Comparison of ENCODE assay signal across 8 cellular contexts in genomic region chr1:182789138-182790076, GRCh38. TPM values are rescaled to one million over a fixed set of nuclear protein-coding genes. Genes with fewer than 3 reads are reported as not detected.
DNase-seq lines count a peak whose midpoint lies in the region; ATAC-seq and TF ChIP-seq lines count a peak whose summit lies in the region.

Gene NPL (plus strand): TSS chr1:182789773. CDS start chr1:182794372, 4,599 bp downstream.

- H2AFZ ChIP-seq in IMR-90 (replicated peaks; ENCODE audit: low read length, poor library complexity): peak within 1 kb of the TSS; percentile 90

- peak within 1 kb of the TSS; percentile 64 to 81; a peak in 2 of 4 replicates for H4K8ac ChIP-seq in IMR-90 (ENCODE audit: low read depth in 2 of 2, low read length in 2 of 2)

- H3K27ac Mint-ChIP-seq in activated T-helper 1 cell treated with anti-CD3 and anti-CD28 coated beads, Interleukin-12 subunit alpha, Interleukin-12 subunit beta, Interleukin-2, Interleukin-4 antibody, amounts not matched to agents 30 ng/mL and 10 ng/mL and 1 ng/mL, durations not matched to agents 14 hours and 24 hours and 36 hours: peak within 1 kb of the TSS; percentile 86
- peak within 1 kb of the TSS; percentile 39 to 49 for H3K27ac Mint-ChIP-seq in natural killer cell treated with Interleukin-12 subunit alpha and Interleukin-12 subunit beta and Interleukin-15 and Interleukin-18, amount 100 ng/mL, for 72 hours
- H3K27ac Mint-ChIP-seq in stimulated activated naive CD8-positive, alpha-beta T cell treated with anti-CD3 and anti-CD28 coated beads, Interleukin-15, Interleukin-2, amounts not matched to agents 100 ng/mL and 50 ng/mL, for 24 hours: peak within 1 kb of the TSS; percentile 82

- no peak within 1 kb of the TSS for H2BK15ac ChIP-seq in IMR-90 (ENCODE audit: low read depth, low read length)

- H3K4me3 ChIP-seq in IMR-90 (ENCODE audit: insufficient read depth, low read depth, low read length): peak within 1 kb of the TSS; percentile 79
- peak within 1 kb of the TSS; percentile 50 to 72 (median 68) for H3K4me3 ChIP-seq in Peyer's patch

- peaks cover 18% of the 10 kb centered on the region for H3K4me1 Mint-ChIP-seq in activated T-helper 1 cell treated with anti-CD3 and anti-CD28 coated beads, Interleukin-12 subunit alpha, Interleukin-12 subunit beta, Interleukin-2, Interleukin-4 antibody, amounts not matched to agents 30 ng/mL and 10 ng/mL and 1 ng/mL, durations not matched to agents 14 hours and 24 hours and 36 hours (ENCODE audit: low read depth)
- H3K4me1 Mint-ChIP-seq in natural killer cell treated with Interleukin-12 subunit alpha and Interleukin-12 subunit beta and Interleukin-15 and Interleukin-18, amount 100 ng/mL, for 72 hours (ENCODE audit: low read depth in 2 of 2): peaks cover 5 to 11% of the 10 kb centered on the region in 2 donors
- peaks cover 27% of the 10 kb centered on the region for H3K4me1 Mint-ChIP-seq in stimulated activated naive CD8-positive, alpha-beta T cell treated with anti-CD3 and anti-CD28 coated beads, Interleukin-15, Interleukin-2, amounts not matched to agents 100 ng/mL and 50 ng/mL, for 24 hours (ENCODE audit: low read depth)

- H3K9me3 ChIP-seq in IMR-90 (ENCODE audit: control insufficient read depth, insufficient read depth, low read length) (no peaks in the 10 kb centered on the region), Peyer's patch (no peaks in the 10 kb centered on the region)

- no peak within 1 kb of the TSS; the same call in 1 of the 2 replicates for H4K91ac ChIP-seq in IMR-90 (ENCODE audit: insufficient read depth, low read depth, low read length)

- H2AK5ac ChIP-seq in IMR-90 (ENCODE audit: low read depth, low read length): no peak within 1 kb of the TSS

- H2AK9ac ChIP-seq in IMR-90 (replicated peaks; ENCODE audit: low read depth, low read length, poor library complexity): no peak within 1 kb of the TSS

- H3K36me3 Mint-ChIP-seq in activated T-helper 1 cell treated with anti-CD3 and anti-CD28 coated beads, Interleukin-12 subunit alpha, Interleukin-12 subunit beta, Interleukin-2, Interleukin-4 antibody, amounts not matched to agents 30 ng/mL and 10 ng/mL and 1 ng/mL, durations not matched to agents 14 hours and 24 hours and 36 hours (ENCODE audit: low read depth): no peaks in the 10 kb centered on the region
- H3K36me3 Mint-ChIP-seq in natural killer cell treated with Interleukin-12 subunit alpha and Interleukin-12 subunit beta and Interleukin-15 and Interleukin-18, amount 100 ng/mL, for 72 hours: no peaks in the 10 kb centered on the region
- no peaks in the 10 kb centered on the region for H3K36me3 Mint-ChIP-seq in stimulated activated naive CD8-positive, alpha-beta T cell treated with anti-CD3 and anti-CD28 coated beads, Interleukin-15, Interleukin-2, amounts not matched to agents 100 ng/mL and 50 ng/mL, for 24 hours (ENCODE audit: low read depth)

- intact Hi-C loops in IMR-90 (cut with micrococcal nuclease): loop anchor here (5.0 kb wide), 2 partner anchors 702 to 1312 kb away; no protein-coding TSS in a partner anchor
- intact Hi-C loops in activated T-helper 1 cell treated with anti-CD3 and anti-CD28 coated beads, Interleukin-12 subunit alpha, Interleukin-12 subunit beta, Interleukin-2, Interleukin-4 antibody, amounts not matched to agents 30 ng/mL and 10 ng/mL and 1 ng/mL, durations not matched to agents 14 hours and 24 hours and 36 hours (cut with micrococcal nuclease): loop anchor here (1.0 to 2.0 kb wide), 4 partner anchors 50 to 759 kb away; partner anchors contain the start of gene DHX9

- no peak for TF ChIP-seq CTCF in IMR-90 (conservative IDR thresholded peaks at IDR 0.05; ENCODE audit: low read depth, low read length)
- peak in 1 of 6 experiments; percentile 6 for TF ChIP-seq CTCF in Peyer's patch (IDR thresholded peaks at IDR 0.05)

- DNase-seq in DMS153 (lab: John Stamatoyannopoulos, UW) (peak; percentile 77), IMR-90 (peak; percentile 50), Peyer's patch (peak; percentile 80 to 93 (median 87)), fibroblast of peridontal ligament (ENCODE audit: extremely low read depth) (peak; percentile 63)
- peak; percentile 86 for DNase-seq in activated T-helper 1 cell treated with anti-CD3 and anti-CD28 coated beads, Interleukin-12 subunit alpha, Interleukin-12 subunit beta, Interleukin-2, Interleukin-4 antibody, amounts not matched to agents 30 ng/mL and 10 ng/mL and 1 ng/mL, durations not matched to agents 14 hours and 24 hours and 36 hours (ENCODE audit: low spot score)
- peak; percentile 87 for DNase-seq in natural killer cell treated with Interleukin-12 subunit alpha and Interleukin-12 subunit beta and Interleukin-15 and Interleukin-18, amount 100 ng/mL, for 72 hours (ENCODE audit: low spot score)

- no peak within 1 kb of the TSS for H2BK20ac ChIP-seq in IMR-90 (ENCODE audit: low read depth, low read length)

- H3K14ac ChIP-seq in IMR-90 (replicated peaks; ENCODE audit: low read depth, low read length): 0 out of 2 replicates have a peak within 1 kb of the TSS, but pooled peaks have one; percentile 58

- ATAC-seq in GM21528 (IDR thresholded peaks at IDR 0.05; ENCODE audit: low FRiP score, unreplicated experiment) (peak; percentile 93), IMR-90 (ENCODE audit: low read depth) (peak; percentile 96)
- peak; percentile 98 for ATAC-seq in natural killer cell treated with Interleukin-12 subunit alpha and Interleukin-12 subunit beta and Interleukin-15 and Interleukin-18, amount 100 ng/mL, for 72 hours

- BruUV-seq in IMR-90 (replicated peaks; lab: Mats Ljungman, UMichigan): no TSS peak

- H4K5ac ChIP-seq in IMR-90 (ENCODE audit: low read depth, low read length): no peak within 1 kb of the TSS; the same call in 1 of the 2 replicates

- no peaks in the 10 kb centered on the region for H3K79me1 ChIP-seq in IMR-90 (ENCODE audit: low read depth in 1 of 2, low read length in 2 of 2)

- no peak for TF ChIP-seq RAD21 in IMR-90 (IDR thresholded peaks at IDR 0.05; ENCODE audit: low read length)

- 0 out of 2 replicates have a peak within 1 kb of the TSS, but pooled peaks have one; percentile 33 for H2BK120ac ChIP-seq in IMR-90 (ENCODE audit: low read depth, low read length)

- dilution Hi-C loops in IMR-90 (cut with HindIII; ENCODE audit: low sequenced_read_pairs, unreplicated experiment): no loop called here

- H3K36me3 ChIP-seq in IMR-90 (ENCODE audit: control insufficient read depth, insufficient read depth, low read length) (no peaks in the 10 kb centered on the region), Peyer's patch (no peaks in the 10 kb centered on the region)

- H3K23ac ChIP-seq in IMR-90 (ENCODE audit: low read depth, low read length): no peak within 1 kb of the TSS

- peak within 1 kb of the TSS; percentile 100 for H3K4me2 ChIP-seq in IMR-90 (ENCODE audit: low read depth, low read length)

- H3K56ac ChIP-seq in IMR-90 (ENCODE audit: extremely low read depth, insufficient read depth, low read length): peak within 1 kb of the TSS; percentile 51; the same call in 1 of the 2 replicates

- no peak within 1 kb of the TSS for H3K18ac ChIP-seq in IMR-90 (ENCODE audit: low read depth, low read length)

- CTCF ChIA-PET in IMR-90 (lab: Yijun Ruan, JAX): interaction anchor here (0.6 to 0.8 kb wide), 2 partner anchors 57 to 191 kb away, joined by 3 to 4 read pairs; no protein-coding TSS in a partner anchor

- no peak within 1 kb of the TSS for H2BK5ac ChIP-seq in IMR-90 (ENCODE audit: low read depth, low read length, poor library complexity, severe bottlenecking)

- H3K27ac ChIP-seq in IMR-90 (ENCODE audit: insufficient read depth, low read length) (no peak within 1 kb of the TSS), Peyer's patch (peak within 1 kb of the TSS; percentile 41 to 80 (median 68))

- peak within 1 kb of the TSS; percentile 24 for H3K4ac ChIP-seq in IMR-90 (ENCODE audit: low read depth, low read length)

- H3K9me1 ChIP-seq in IMR-90 (ENCODE audit: insufficient read depth, low read length): no peaks in the 10 kb centered on the region

- H4K20me1 ChIP-seq in IMR-90 (ENCODE audit: insufficient read depth, low read length): no peaks in the 10 kb centered on the region

- TF ChIP-seq POLR2A in IMR-90 (IDR thresholded peaks at IDR 0.05; ENCODE audit: low read depth, low read length): 0 out of 2 replicates have a peak, but pooled peaks have one; percentile 37
- TF ChIP-seq POLR2A in Peyer's patch (IDR thresholded peaks at IDR 0.05): peak; percentile 61 to 88

- no peaks in the 10 kb centered on the region for H3K9me3 Mint-ChIP-seq in activated T-helper 1 cell treated with anti-CD3 and anti-CD28 coated beads, Interleukin-12 subunit alpha, Interleukin-12 subunit beta, Interleukin-2, Interleukin-4 antibody, amounts not matched to agents 30 ng/mL and 10 ng/mL and 1 ng/mL, durations not matched to agents 14 hours and 24 hours and 36 hours
- no peaks in the 10 kb centered on the region for H3K9me3 Mint-ChIP-seq in natural killer cell treated with Interleukin-12 subunit alpha and Interleukin-12 subunit beta and Interleukin-15 and Interleukin-18, amount 100 ng/mL, for 72 hours
- no peaks in the 10 kb centered on the region for H3K9me3 Mint-ChIP-seq in stimulated activated naive CD8-positive, alpha-beta T cell treated with anti-CD3 and anti-CD28 coated beads, Interleukin-15, Interleukin-2, amounts not matched to agents 100 ng/mL and 50 ng/mL, for 24 hours

- peak within 1 kb of the TSS; percentile 92 for H3K4me3 Mint-ChIP-seq in activated T-helper 1 cell treated with anti-CD3 and anti-CD28 coated beads, Interleukin-12 subunit alpha, Interleukin-12 subunit beta, Interleukin-2, Interleukin-4 antibody, amounts not matched to agents 30 ng/mL and 10 ng/mL and 1 ng/mL, durations not matched to agents 14 hours and 24 hours and 36 hours
- H3K4me3 Mint-ChIP-seq in natural killer cell treated with Interleukin-12 subunit alpha and Interleukin-12 subunit beta and Interleukin-15 and Interleukin-18, amount 100 ng/mL, for 72 hours: peak within 1 kb of the TSS; percentile 91
- peak within 1 kb of the TSS; percentile 87 for H3K4me3 Mint-ChIP-seq in stimulated activated naive CD8-positive, alpha-beta T cell treated with anti-CD3 and anti-CD28 coated beads, Interleukin-15, Interleukin-2, amounts not matched to agents 100 ng/mL and 50 ng/mL, for 24 hours

- peak within 1 kb of the TSS; percentile 74 for H3K9ac ChIP-seq in IMR-90 (ENCODE audit: low read depth, low read length)

- POLR2A ChIA-PET in IMR-90 (lab: Charles Lee; ENCODE audit: unreplicated experiment): no interaction called here

- in situ Hi-C loops in IMR-90 (cut with MboI; ENCODE audit: low sequenced_read_pairs): loop anchor here (10.0 to 25.0 kb wide), 2 partner anchors 345 to 702 kb away; no protein-coding TSS in a partner anchor

- 0% methylated on average over 23 of the region's 93 CpGs; no CpG with 5 or more reads in 1 of the 2 experiments for WGBS in IMR-90 (ENCODE audit: extremely low coverage in 2 of 2, insufficient read length in 1 of 2), 2 experiments

- H3K27me3 ChIP-seq in IMR-90 (ENCODE audit: control insufficient read depth, insufficient read depth, low read length) (peaks cover 35% of the 10 kb centered on the region), Peyer's patch (no peaks in the 10 kb centered on the region)

- H3K4me1 ChIP-seq in IMR-90 (ENCODE audit: control insufficient read depth, insufficient read depth, low read length) (no peaks in the 10 kb centered on the region), Peyer's patch (peaks cover 0 to 8% (median 0%) of the 10 kb centered on the region in 4 donors)

- H3K27me3 Mint-ChIP-seq in activated T-helper 1 cell treated with anti-CD3 and anti-CD28 coated beads, Interleukin-12 subunit alpha, Interleukin-12 subunit beta, Interleukin-2, Interleukin-4 antibody, amounts not matched to agents 30 ng/mL and 10 ng/mL and 1 ng/mL, durations not matched to agents 14 hours and 24 hours and 36 hours (ENCODE audit: insufficient read depth): peaks cover 14% of the 10 kb centered on the region
- peaks cover 12 to 17% of the 10 kb centered on the region in 2 donors for H3K27me3 Mint-ChIP-seq in natural killer cell treated with Interleukin-12 subunit alpha and Interleukin-12 subunit beta and Interleukin-15 and Interleukin-18, amount 100 ng/mL, for 72 hours
- peaks cover 22% of the 10 kb centered on the region for H3K27me3 Mint-ChIP-seq in stimulated activated naive CD8-positive, alpha-beta T cell treated with anti-CD3 and anti-CD28 coated beads, Interleukin-15, Interleukin-2, amounts not matched to agents 100 ng/mL and 50 ng/mL, for 24 hours

RNA-seq across cellular contexts. Expression of gene NPL, which starts in this region (rescaled TPM):
- total RNA-seq in IMR-90 (2012; rRNA removed): 0.36 and 0.83 TPM in 2 replicates
- polyA plus RNA-seq in IMR-90 (2012; rRNA removed): 0.63 and 0.68 TPM in 2 replicates
- 0.05 and 0.11 TPM in 2 replicates for polyA plus RNA-seq in IMR-90 (2012; cell fraction: cytosol; rRNA removed)
- 0.12 and 1.9 TPM in 2 replicates for polyA plus RNA-seq in IMR-90 (2012; cell fraction: nucleus; rRNA removed; ENCODE audit: low replicate concordance)
- 10 to 100 TPM in 2 of 4 donors, 1 to 10 TPM in 2; 2.3 to 10.7 (median 7.4) TPM for total RNA-seq in Peyer's patch
- total RNA-seq in activated T-helper 1 cell treated with anti-CD3 and anti-CD28 coated beads, Interleukin-12 subunit alpha, Interleukin-12 subunit beta, Interleukin-2, Interleukin-4 antibody, amounts not matched to agents 30 ng/mL and 10 ng/mL and 1 ng/mL, durations not matched to agents 14 hours and 24 hours and 36 hours: 6.4 and 6.9 TPM in 2 replicates
- total RNA-seq in natural killer cell treated with Interleukin-12 subunit alpha and Interleukin-12 subunit beta and Interleukin-15 and Interleukin-18, amount 100 ng/mL, for 72 hours: 1 to 10 TPM; 3.4 to 5.3 TPM
